22 cellular contexts compared by ENCODE assay signal in genomic region chr22:42280836-42281235, GRCh38.
"Had no signal": no experiment of that assay in that cellular context is flagged by ENCODE, and none has a peak within 500 bp of the region (broad histone marks: within the 10 kb centered on the region; RNA-seq: fewer than 3 reads in every experiment).

No MANE protein-coding gene starts in this region.

- H3K4me3 ChIP-seq: cardiac muscle cell, lower lobe of right lung, prostate gland, right atrium auricular region, smooth muscle cell, stomach, vagina had no signal

- DNase-seq: activated CD4-positive, alpha-beta memory T cell treated with anti-CD3 and anti-CD28 coated beads, Interleukin-2, amount 10 ng/mL, durations not matched to agents 7 days and 5 days; activated CD4-positive, alpha-beta T cell treated with anti-CD3 and anti-CD28 coated beads for 48 hours; activated CD4-positive, CD25-positive, alpha-beta regulatory T cell; activated gamma-delta T cell; activated T-cell treated with anti-CD3 and anti-CD28 coated beads, Interleukin-2, amount 50 U/mL, for 24 hours; amniotic stem cell; dermis blood vessel endothelial cell; effector memory CD4-positive, alpha-beta T cell; foreskin fibroblast; lower lobe of right lung; stimulated activated CD4-positive, alpha-beta T cell treated with anti-CD3 and anti-CD28 coated beads, Interleukin-4, amount 100 ng/mL, for 24 hours; stomach; trophoblast cell had no signal

- ATAC-seq: activated naive CD4-positive, alpha-beta T cell treated with anti-CD3 and anti-CD28 coated beads, Interleukin-2, amount 50 U/mL, for 72 hours; left colon; lower lobe of right lung; stimulated activated effector memory CD8-positive, alpha-beta T cell treated with anti-CD3 and anti-CD28 coated beads, Interleukin-12 subunit alpha, Interleukin-12 subunit beta, amount 100 ng/mL, for 72 hours had no signal

- H3K9me3 ChIP-seq: lower lobe of right lung, prostate gland, right atrium auricular region, stomach, vagina had no signal

- H3K27ac Mint-ChIP-seq: activated CD4-positive, alpha-beta memory T cell treated with anti-CD3 and anti-CD28 coated beads, Interleukin-2, amount 10 ng/mL, durations not matched to agents 7 days and 5 days; activated naive CD4-positive, alpha-beta T cell treated with anti-CD3 and anti-CD28 coated beads, Interleukin-2, amount 50 U/mL, for 72 hours; activated T-cell treated with anti-CD3 and anti-CD28 coated beads, Interleukin-2, amount 50 U/mL, for 24 hours; nephron; stimulated activated effector memory CD8-positive, alpha-beta T cell treated with anti-CD3 and anti-CD28 coated beads, Interleukin-12 subunit alpha, Interleukin-12 subunit beta, amount 100 ng/mL, for 72 hours had no signal

- H3K36me3 ChIP-seq: cardiac muscle cell, lower lobe of right lung, prostate gland, right atrium auricular region, stomach, vagina had no signal

- H3K4me3 Mint-ChIP-seq: activated CD4-positive, alpha-beta memory T cell treated with anti-CD3 and anti-CD28 coated beads, Interleukin-2, amount 10 ng/mL, durations not matched to agents 7 days and 5 days; activated T-cell treated with anti-CD3 and anti-CD28 coated beads, Interleukin-2, amount 50 U/mL, for 24 hours; nephron; stimulated activated effector memory CD8-positive, alpha-beta T cell treated with anti-CD3 and anti-CD28 coated beads, Interleukin-12 subunit alpha, Interleukin-12 subunit beta, amount 100 ng/mL, for 72 hours had no signal

- H3K9me3 Mint-ChIP-seq: activated CD4-positive, alpha-beta memory T cell treated with anti-CD3 and anti-CD28 coated beads, Interleukin-2, amount 10 ng/mL, durations not matched to agents 7 days and 5 days; activated naive CD4-positive, alpha-beta T cell treated with anti-CD3 and anti-CD28 coated beads, Interleukin-2, amount 50 U/mL, for 72 hours; activated T-cell treated with anti-CD3 and anti-CD28 coated beads, Interleukin-2, amount 50 U/mL, for 24 hours; nephron; stimulated activated effector memory CD8-positive, alpha-beta T cell treated with anti-CD3 and anti-CD28 coated beads, Interleukin-12 subunit alpha, Interleukin-12 subunit beta, amount 100 ng/mL, for 72 hours had no signal

- H3K4me2 ChIP-seq: smooth muscle cell had no signal

- H3K27ac ChIP-seq: cardiac muscle cell, lower lobe of right lung, prostate gland, right atrium auricular region, stomach, vagina had no signal

- H3K27me3 ChIP-seq: vagina had no signal

- H3K4me1 ChIP-seq: prostate gland had no signal

- H3K36me3 Mint-ChIP-seq: activated naive CD4-positive, alpha-beta T cell treated with anti-CD3 and anti-CD28 coated beads, Interleukin-2, amount 50 U/mL, for 72 hours; stimulated activated effector memory CD8-positive, alpha-beta T cell treated with anti-CD3 and anti-CD28 coated beads, Interleukin-12 subunit alpha, Interleukin-12 subunit beta, amount 100 ng/mL, for 72 hours had no signal
